ENCODE assay signal across 8 cellular contexts in the genomic region with DNA sequence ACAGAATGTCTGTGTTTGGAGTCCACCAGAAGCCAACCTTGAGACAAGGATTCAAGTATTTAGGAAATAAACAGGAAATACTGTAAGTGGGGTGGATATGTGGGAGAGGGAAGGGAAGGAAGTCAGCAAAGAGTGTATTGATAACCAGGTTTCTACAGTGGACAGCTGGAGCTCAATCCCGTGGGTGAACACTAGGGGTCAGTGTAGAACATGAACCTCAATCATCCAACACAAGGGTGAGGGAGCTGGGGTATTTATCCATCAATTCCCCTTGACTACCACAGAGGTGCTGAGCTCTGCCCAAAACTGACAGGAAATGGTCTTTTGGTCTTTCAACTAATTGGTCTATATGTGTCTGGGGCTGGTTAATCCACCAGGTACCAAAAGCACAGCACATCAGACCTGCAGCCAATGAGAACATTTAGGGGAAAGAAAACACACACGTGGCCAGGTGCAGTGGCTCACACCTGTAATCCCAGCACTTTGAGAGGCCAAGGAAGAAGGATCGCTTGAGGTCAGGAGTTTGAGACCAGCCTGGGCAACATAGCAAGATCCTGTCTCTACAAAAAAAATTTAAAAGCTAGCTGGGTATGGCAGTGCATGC. TPM values are rescaled to one million over a fixed set of nuclear protein-coding genes. Genes with fewer than 3 reads are reported as not detected.
DNase-seq lines count a peak whose midpoint lies in the region; ATAC-seq, FAIRE-seq and TF ChIP-seq lines count a peak whose summit lies in the region.

No MANE protein-coding gene starts in this region.

- POLR2A ChIA-PET in Caco-2 (lab: Charles Lee) = no interaction called here

- H3K9me3 ChIP-seq in Caco-2 (peaks cover 12% of the 10 kb centered on the region), neutrophil (no peaks in the 10 kb centered on the region)

- H3K4me1 ChIP-seq in Caco-2 (no peaks in the 10 kb centered on the region), neutrophil (ENCODE audit: control insufficient read depth in 1 of 2, insufficient read depth in 1 of 2, low read depth in 1 of 2, low read length in 1 of 2) (no peaks in the 10 kb centered on the region)

- TF ChIP-seq CTCF in Caco-2 (IDR thresholded peaks at IDR 0.05; ENCODE audit: insufficient read depth in 1 of 2, low read depth in 1 of 2, low read length in 1 of 2, severe bottlenecking in 1 of 2, unreplicated experiment in 1 of 2) (peak; percentile 48 to 59), epithelial cell of esophagus (IDR thresholded peaks at IDR 0.05; ENCODE audit: insufficient read depth, low read depth, low read length, missing control alignments) (peak; percentile 69), neutrophil (IDR thresholded peaks at IDR 0.05) (peak; percentile 52)

- H3K36me3 Mint-ChIP-seq in Caco-2 (ENCODE audit: insufficient read depth, unreplicated experiment) = no peaks in the 10 kb centered on the region
- H3K36me3 Mint-ChIP-seq in activated CD4-positive, alpha-beta T cell treated with anti-CD3 and anti-CD28 coated beads, Interleukin-2, amount 10 ng/mL, durations not matched to agents 24 days and 14 days (ENCODE audit: low read depth) = peaks cover 2% of the 10 kb centered on the region

- H3K36me3 ChIP-seq in Caco-2 (ENCODE audit: control insufficient read depth, insufficient read depth, low read length) (no peaks in the 10 kb centered on the region), neutrophil (no peaks in the 10 kb centered on the region)

- H3K27ac ChIP-seq in neutrophil = no peak overlapping the region

- no peak overlapping the region for H3K27ac Mint-ChIP-seq in Caco-2 (ENCODE audit: unreplicated experiment)
- no peak overlapping the region for H3K27ac Mint-ChIP-seq in activated CD4-positive, alpha-beta T cell treated with anti-CD3 and anti-CD28 coated beads, Interleukin-2, amount 10 ng/mL, durations not matched to agents 24 days and 14 days

- in situ Hi-C loops in KBM-7 (cut with MboI; ENCODE audit: low pct_unique_long_range_greater_than_20kb, low sequenced_read_pairs) = no loop called here

- no TSS peak for BruUV-seq in Caco-2 (replicated peaks; lab: Mats Ljungman, UMichigan)

- H3K4me1 Mint-ChIP-seq in Caco-2 (ENCODE audit: low read depth, unreplicated experiment) = no peaks in the 10 kb centered on the region
- peaks cover 4% of the 10 kb centered on the region for H3K4me1 Mint-ChIP-seq in activated CD4-positive, alpha-beta T cell treated with anti-CD3 and anti-CD28 coated beads, Interleukin-2, amount 10 ng/mL, durations not matched to agents 24 days and 14 days

- peaks cover 28% of the 10 kb centered on the region for H3K9me3 Mint-ChIP-seq in Caco-2 (ENCODE audit: unreplicated experiment)
- peaks cover 24% of the 10 kb centered on the region for H3K9me3 Mint-ChIP-seq in activated CD4-positive, alpha-beta T cell treated with anti-CD3 and anti-CD28 coated beads, Interleukin-2, amount 10 ng/mL, durations not matched to agents 24 days and 14 days

- intact Hi-C loops in Caco-2 (cut with micrococcal nuclease; ENCODE audit: unreplicated experiment) = no loop called here
- intact Hi-C loops in activated CD4-positive, alpha-beta T cell treated with anti-CD3 and anti-CD28 coated beads, Interleukin-2, amount 10 ng/mL, durations not matched to agents 24 days and 14 days (cut with micrococcal nuclease) = loop anchor here (2.0 kb wide), 1 partner anchor 49 kb away; no protein-coding TSS in a partner anchor

- no peak overlapping the region for H3K4me3 Mint-ChIP-seq in Caco-2 (ENCODE audit: unreplicated experiment)
- H3K4me3 Mint-ChIP-seq in activated CD4-positive, alpha-beta T cell treated with anti-CD3 and anti-CD28 coated beads, Interleukin-2, amount 10 ng/mL, durations not matched to agents 24 days and 14 days = no peak overlapping the region

- H3K27me3 ChIP-seq in Caco-2 (replicated peaks; ENCODE audit: control insufficient read depth, insufficient read depth, low read length) = no peaks in the 10 kb centered on the region
- peaks cover 30% of the 10 kb centered on the region for H3K27me3 ChIP-seq in neutrophil

- H3K27me3 Mint-ChIP-seq in Caco-2 (ENCODE audit: insufficient read depth, unreplicated experiment) = no peaks in the 10 kb centered on the region
- H3K27me3 Mint-ChIP-seq in activated CD4-positive, alpha-beta T cell treated with anti-CD3 and anti-CD28 coated beads, Interleukin-2, amount 10 ng/mL, durations not matched to agents 24 days and 14 days = peaks cover 14% of the 10 kb centered on the region

- CTCF ChIA-PET in Caco-2 (lab: Charles Lee) = interaction anchor here (0.5 to 2.2 kb wide), 12 partner anchors 10 to 454 kb away, joined by 3 to 13 read pairs (median 4); a partner anchor contains a TSS

- ATAC-seq in HG03196 (IDR thresholded peaks at IDR 0.05; ENCODE audit: unreplicated experiment) (no peak), HG03432 (IDR thresholded peaks at IDR 0.05; ENCODE audit: unreplicated experiment) (no peak)

- H3K4me3 ChIP-seq in Caco-2 (ENCODE audit: low read depth, low read length) (no peak overlapping the region), epithelial cell of esophagus (ENCODE audit: low read length) (no peak overlapping the region), neutrophil (ENCODE audit: low read depth in 1 of 2, low read length in 1 of 2) (no peak overlapping the region)

- DNase-seq in Caco-2 (peak in 1 of 2 experiments; percentile 48), KBM-7 (peak; percentile 84), epithelial cell of esophagus (ENCODE audit: low read depth) (peak; percentile 66), urothelium cell line (ENCODE audit: low spot score) (no peak)
- DNase-seq in activated CD4-positive, alpha-beta T cell treated with anti-CD3 and anti-CD28 coated beads, Interleukin-2, amount 10 ng/mL, durations not matched to agents 24 days and 14 days = peak; percentile 87

- no peak for FAIRE-seq in urothelium cell line (lab: Jason Lieb, UNC)

RNA-seq across cellular contexts. Expression of a gene that starts 5.6 kb away (rescaled TPM):
- total RNA-seq in Caco-2 (2022) = 4.0 and 4.4 TPM in 2 replicates
- total RNA-seq in activated CD4-positive, alpha-beta T cell treated with anti-CD3 and anti-CD28 coated beads, Interleukin-2, amount 10 ng/mL, durations not matched to agents 24 days and 14 days = 1.1 and 1.3 TPM in 2 replicates

RNA-seq across cellular contexts. Expression of a gene that starts 19.6 kb away (rescaled TPM):
- not detected in 2 replicates for total RNA-seq in Caco-2 (2022)
- not detected in 2 replicates for total RNA-seq in activated CD4-positive, alpha-beta T cell treated with anti-CD3 and anti-CD28 coated beads, Interleukin-2, amount 10 ng/mL, durations not matched to agents 24 days and 14 days

RNA-seq across cellular contexts. Expression of a gene that starts 52.3 kb away (rescaled TPM):
- not detected in 2 replicates for total RNA-seq in Caco-2 (2022)
- total RNA-seq in activated CD4-positive, alpha-beta T cell treated with anti-CD3 and anti-CD28 coated beads, Interleukin-2, amount 10 ng/mL, durations not matched to agents 24 days and 14 days = not detected in 2 replicates
